Comparison of ENCODE assay signal across 13 cellular contexts in genomic region chr13:67119481-67119883, GRCh38.
A peak's percentile ranks its signal among the peaks of the same experiment; 100 is the strongest.
DNase-seq lines count a peak whose midpoint lies in the region; ATAC-seq and TF ChIP-seq lines count a peak whose summit lies in the region.
"Had no signal": no experiment of that assay in that cellular context is flagged by ENCODE, and none has a peak within 500 bp of the region (broad histone marks: within the 10 kb centered on the region; RNA-seq: fewer than 3 reads in every experiment).

No MANE protein-coding gene starts in this region.

- no peak overlapping the region for H3K27ac ChIP-seq in DND-41 (ENCODE audit: low read length)
- H3K27ac ChIP-seq: upper lobe of left lung had no signal

- CTCF ChIA-PET in GM10248 (lab: Yijun Ruan, JAX), result interaction anchor here (1.5 kb wide), 1 partner anchor 23 kb away, joined by 3 read pairs; no protein-coding TSS in a partner anchor

- no peaks in the 10 kb centered on the region for H4K20me1 ChIP-seq in DND-41 (ENCODE audit: insufficient read depth, low read length)

- no peaks in the 10 kb centered on the region for H3K27me3 Mint-ChIP-seq in activated T-helper 17 cell treated with anti-CD3 and anti-CD28 coated beads, Interleukin-2, amount 50 U/mL, for 72 hours

- no peak overlapping the region for H3K4me3 Mint-ChIP-seq in activated T-helper 17 cell treated with anti-CD3 and anti-CD28 coated beads, Interleukin-2, amount 50 U/mL, for 72 hours

- POLR2A ChIA-PET in GM10248 (lab: Yijun Ruan, JAX), result no interaction called here

- no peaks in the 10 kb centered on the region for H3K36me3 Mint-ChIP-seq in activated T-helper 17 cell treated with anti-CD3 and anti-CD28 coated beads, Interleukin-2, amount 50 U/mL, for 72 hours (ENCODE audit: low read depth)

- no peaks in the 10 kb centered on the region for H3K4me1 Mint-ChIP-seq in activated T-helper 17 cell treated with anti-CD3 and anti-CD28 coated beads, Interleukin-2, amount 50 U/mL, for 72 hours

- no peak overlapping the region for H2AFZ ChIP-seq in DND-41 (ENCODE audit: low read depth, low read length)

- H3K27me3 ChIP-seq in DND-41 (ENCODE audit: insufficient read depth, low read length, poor library complexity), result no peaks in the 10 kb centered on the region
- H3K27me3 ChIP-seq: upper lobe of left lung had no signal

- no peak overlapping the region for H3K4me2 ChIP-seq in DND-41 (ENCODE audit: insufficient read depth, low read length)

- H3K79me2 ChIP-seq in DND-41 (ENCODE audit: insufficient read depth, low read length), result no peaks in the 10 kb centered on the region

- no peak overlapping the region for H3K4me3 ChIP-seq in DND-41 (ENCODE audit: low read depth in 1 of 2, low read length in 2 of 2)
- no peak overlapping the region for H3K4me3 ChIP-seq in cardiac fibroblast (replicated peaks in 1 of 2; ENCODE audit: low read depth in 2 of 2, low read length in 2 of 2)
- H3K4me3 ChIP-seq: upper lobe of left lung had no signal

- H3K9ac ChIP-seq in DND-41 (ENCODE audit: low read depth, low read length), result no peak overlapping the region

- no peak overlapping the region for H3K27ac Mint-ChIP-seq in activated T-helper 17 cell treated with anti-CD3 and anti-CD28 coated beads, Interleukin-2, amount 50 U/mL, for 72 hours

- H3K4me1 ChIP-seq in DND-41 (ENCODE audit: insufficient read depth, low read length), result peaks cover 8% of the 10 kb centered on the region
- H3K4me1 ChIP-seq: upper lobe of left lung had no signal

- H3K9me3 Mint-ChIP-seq in activated T-helper 17 cell treated with anti-CD3 and anti-CD28 coated beads, Interleukin-2, amount 50 U/mL, for 72 hours, result no peaks in the 10 kb centered on the region

- TF ChIP-seq CTCF in DND-41 (IDR thresholded peaks at IDR 0.05; ENCODE audit: borderline replicate concordance, extremely low read depth, low read length, poor library complexity, severe bottlenecking) (no peak), cardiac fibroblast (IDR thresholded peaks at IDR 0.05; ENCODE audit: low read depth, low read length) (no peak), GM10248 (IDR thresholded peaks at IDR 0.05; ENCODE audit: control extremely low read depth, extremely low read depth, low read depth, missing control alignments) (no peak)

- ATAC-seq in DND-41 (ENCODE audit: insufficient read depth, low read depth) (peak; percentile 45; the same call in 1 of the 3 replicates), HG03097 (IDR thresholded peaks at IDR 0.05; ENCODE audit: low FRiP score, unreplicated experiment) (no peak)
- no peak for ATAC-seq in activated T-helper 17 cell treated with anti-CD3 and anti-CD28 coated beads, Interleukin-2, amount 50 U/mL, for 72 hours (replicated peaks)

- DNase-seq in DND-41 (no peak), M059J (ENCODE audit: low read depth) (peak; percentile 3), cardiac fibroblast (ENCODE audit: low read depth in 2 of 2) (peak; percentile 77 to 99), lung microvascular endothelial cell (ENCODE audit: low read depth in 2 of 2) (peak; percentile 59 to 82), RPMI8226 (no peak), GM10248 (ENCODE audit: extremely low spot score) (no peak)
- DNase-seq: activated CD8-positive, alpha-beta memory T cell treated with anti-CD3 and anti-CD28 coated beads, Interleukin-2, amount 50 U/mL, for 48 hours; cerebellar nuclear complex; DMS79 treated with DMSO at 0.1 percent for 48 hours; T-helper 2 cell; upper lobe of left lung had no signal

- no peaks in the 10 kb centered on the region for H3K9me3 ChIP-seq in DND-41 (ENCODE audit: insufficient read depth, low read length, severe bottlenecking)
- H3K9me3 ChIP-seq: upper lobe of left lung had no signal

- H3K36me3 ChIP-seq in DND-41 (ENCODE audit: insufficient read depth, low read length), result no peaks in the 10 kb centered on the region
- H3K36me3 ChIP-seq: upper lobe of left lung had no signal

Comparison
In these comparisons a context has a peak if more than half of its experiments do, and no peak if none do; other contexts are left out.
1. DNase-seq: peak in M059J (single experiment), cardiac fibroblast (2 of 2) and lung microvascular endothelial cell (2 of 2); none in DND-41 (single experiment), RPMI8226 (single experiment) and GM10248 (single experiment).